ENCODE assay signal across 1 cellular context in genomic region chr9:95724253-95724991, GRCh38.
TF ChIP-seq lines count a peak whose summit lies in the region.

No MANE protein-coding gene starts in this region.

TF ChIP-seq in HepG2, 621 proteins besides CTCF, POLR2A, EP300 and RAD21 (continued from another document and continues in another):
- no peak for TF ChIP-seq MAZ (IDR thresholded peaks at IDR 0.05; ENCODE audit: borderline replicate concordance, low read depth, low read length)
- TF ChIP-seq MAZ (CRISPR knock-in tag; IDR thresholded peaks at IDR 0.05; ENCODE audit: low read depth), result no peak
- no peak for TF ChIP-seq ZEB1 (IDR thresholded peaks at IDR 0.05; ENCODE audit: insufficient replicate concordance, low read depth)
- peak; percentile 77; the same call in 1 of the 2 replicates for TF ChIP-seq IKZF5 (CRISPR knock-in tag; IDR thresholded peaks at IDR 0.05)
- no peak for TF ChIP-seq ZNF639 (CRISPR knock-in tag; conservative IDR thresholded peaks at IDR 0.05)
- TF ChIP-seq ZSCAN25 (CRISPR knock-in tag; IDR thresholded peaks at IDR 0.05), result no peak
- TF ChIP-seq HNF4G (IDR thresholded peaks at IDR 0.05; ENCODE audit: borderline replicate concordance, low read depth, low read length), result no peak; the same call in 1 of the 2 replicates
- TF ChIP-seq HNF4G (CRISPR knock-in tag; IDR thresholded peaks at IDR 0.05; ENCODE audit: borderline replicate concordance, low read depth), result 0 out of 2 replicates have a peak, but pooled peaks have one; percentile 32
- no peak for TF ChIP-seq KAT2B (IDR thresholded peaks at IDR 0.05; ENCODE audit: borderline replicate concordance, low read depth, low read length)
- no peak for TF ChIP-seq SIN3A (IDR thresholded peaks at IDR 0.05; ENCODE audit: borderline replicate concordance, low read depth, low read length)
- TF ChIP-seq MXD3 (CRISPR knock-in tag; IDR thresholded peaks at IDR 0.05), result no peak
- peak; percentile 88; the same call in 1 of the 2 replicates for TF ChIP-seq HMG20A (CRISPR knock-in tag; IDR thresholded peaks at IDR 0.05; ENCODE audit: borderline replicate concordance)
- TF ChIP-seq ZC3H4 (CRISPR knock-in tag; IDR thresholded peaks at IDR 0.05; ENCODE audit: borderline replicate concordance), result no peak
- peak; percentile 66 for TF ChIP-seq HDAC1 (CRISPR knock-in tag; IDR thresholded peaks at IDR 0.05)
- TF ChIP-seq SUZ12 (IDR thresholded peaks at IDR 0.05; ENCODE audit: low read depth, low read length), result no peak
- TF ChIP-seq ATF7 (IDR thresholded peaks at IDR 0.05), result no peak
- no peak for TF ChIP-seq ATF7 (CRISPR knock-in tag; IDR thresholded peaks at IDR 0.05)
- TF ChIP-seq HOXA5 (CRISPR knock-in tag; IDR thresholded peaks at IDR 0.05), result no peak
- TF ChIP-seq ZNF232 (CRISPR knock-in tag; IDR thresholded peaks at IDR 0.05; ENCODE audit: borderline replicate concordance), result no peak
- no peak for TF ChIP-seq NRL (CRISPR knock-in tag; IDR thresholded peaks at IDR 0.05; ENCODE audit: borderline replicate concordance)
- no peak for TF ChIP-seq ZNF253 (CRISPR knock-in tag; IDR thresholded peaks at IDR 0.05; ENCODE audit: borderline replicate concordance)
- TF ChIP-seq POLR2G (IDR thresholded peaks at IDR 0.05; ENCODE audit: low read depth, low read length), result no peak; the same call in 1 of the 2 replicates
- TF ChIP-seq ZNF878 (CRISPR knock-in tag; IDR thresholded peaks at IDR 0.05), result peak; percentile 78; the same call in 1 of the 2 replicates
- TF ChIP-seq FOXK1 (CRISPR knock-in tag; IDR thresholded peaks at IDR 0.05; ENCODE audit: borderline replicate concordance, low read depth), result no peak
- peak; percentile 41; the same call in 1 of the 2 replicates for TF ChIP-seq ZNF281 (CRISPR knock-in tag; IDR thresholded peaks at IDR 0.05; ENCODE audit: borderline replicate concordance)
- TF ChIP-seq ZNF678 (CRISPR knock-in tag; IDR thresholded peaks at IDR 0.05), result no peak
- TF ChIP-seq RBFOX2 (IDR thresholded peaks at IDR 0.05; ENCODE audit: low read depth, low read length), result no peak
- no peak for TF ChIP-seq ZNF724P (CRISPR knock-in tag; IDR thresholded peaks at IDR 0.05; ENCODE audit: borderline replicate concordance)
- TF ChIP-seq RCOR2 (CRISPR knock-in tag; IDR thresholded peaks at IDR 0.05), result peak; percentile 76
- TF ChIP-seq KMT2A (CRISPR knock-in tag; IDR thresholded peaks at IDR 0.05), result no peak
- no peak for TF ChIP-seq SMYD3 (CRISPR knock-in tag; IDR thresholded peaks at IDR 0.05)
- TF ChIP-seq ZNF720 (CRISPR knock-in tag; IDR thresholded peaks at IDR 0.05), result no peak
- no peak for TF ChIP-seq ADNP (CRISPR knock-in tag; IDR thresholded peaks at IDR 0.05)
- peak; percentile 74; the same call in 1 of the 2 replicates for TF ChIP-seq ZMYM2 (CRISPR knock-in tag; IDR thresholded peaks at IDR 0.05)
- peak; percentile 85 for TF ChIP-seq ELF1 (CRISPR knock-in tag; IDR thresholded peaks at IDR 0.05)
- TF ChIP-seq ZNF773 (CRISPR knock-in tag; IDR thresholded peaks at IDR 0.05; ENCODE audit: borderline replicate concordance), result no peak
- no peak for TF ChIP-seq FUBP1 (CRISPR knock-in tag; IDR thresholded peaks at IDR 0.05; ENCODE audit: borderline replicate concordance)
- TF ChIP-seq NFAT5 (CRISPR knock-in tag; IDR thresholded peaks at IDR 0.05), result no peak
- TF ChIP-seq ZNF501 (CRISPR knock-in tag; IDR thresholded peaks at IDR 0.05), result no peak
- peak; percentile 91 for TF ChIP-seq ISL2 (CRISPR knock-in tag; IDR thresholded peaks at IDR 0.05)
- TF ChIP-seq ZNF12 (CRISPR knock-in tag; IDR thresholded peaks at IDR 0.05), result peak; percentile 46; the same call in 1 of the 2 replicates
- TF ChIP-seq ZMYM4 (CRISPR knock-in tag; IDR thresholded peaks at IDR 0.05), result 0 out of 2 replicates have a peak, but pooled peaks have one; percentile 27
- no peak for TF ChIP-seq MAFK (conservative IDR thresholded peaks at IDR 0.05 in 1 of 2, IDR thresholded peaks at IDR 0.05 in 1 of 2; ENCODE audit: low read length in 2 of 2)
- no peak for TF ChIP-seq KLF15 (CRISPR knock-in tag; IDR thresholded peaks at IDR 0.05; ENCODE audit: borderline replicate concordance)
- TF ChIP-seq ZNF446 (CRISPR knock-in tag; IDR thresholded peaks at IDR 0.05), result no peak
- TF ChIP-seq ATF5 (CRISPR knock-in tag; IDR thresholded peaks at IDR 0.05; ENCODE audit: low read depth), result no peak
- no peak for TF ChIP-seq FOXA1 (IDR thresholded peaks at IDR 0.05)
- no peak for TF ChIP-seq FOXA1 (CRISPR knock-in tag; IDR thresholded peaks at IDR 0.05)
- no peak for TF ChIP-seq ZNF260 (CRISPR knock-in tag; IDR thresholded peaks at IDR 0.05; ENCODE audit: borderline replicate concordance, low read depth)
- TF ChIP-seq ZNF3 (CRISPR knock-in tag; IDR thresholded peaks at IDR 0.05), result no peak
- peak; percentile 99 for TF ChIP-seq ETV5 (CRISPR knock-in tag; IDR thresholded peaks at IDR 0.05; ENCODE audit: borderline replicate concordance)
- TF ChIP-seq CBX2 (IDR thresholded peaks at IDR 0.05; ENCODE audit: low read depth, low read length), result no peak
- no peak for TF ChIP-seq CBX2 (CRISPR knock-in tag; IDR thresholded peaks at IDR 0.05; ENCODE audit: low read depth)
- TF ChIP-seq ERF (CRISPR knock-in tag; IDR thresholded peaks at IDR 0.05), result peak; percentile 77
- no peak for TF ChIP-seq ZNF558 (CRISPR knock-in tag; IDR thresholded peaks at IDR 0.05; ENCODE audit: borderline replicate concordance)
- TF ChIP-seq ATF6 (CRISPR knock-in tag; conservative IDR thresholded peaks at IDR 0.05), result no peak
- TF ChIP-seq POGZ (CRISPR knock-in tag; IDR thresholded peaks at IDR 0.05), result peak; percentile 59; the same call in 1 of the 2 replicates
- no peak for TF ChIP-seq ZBTB21 (CRISPR knock-in tag; IDR thresholded peaks at IDR 0.05)
- no peak for TF ChIP-seq GLI4 (CRISPR knock-in tag; IDR thresholded peaks at IDR 0.05; ENCODE audit: borderline replicate concordance)
- no peak for TF ChIP-seq ZSCAN20 (CRISPR knock-in tag; IDR thresholded peaks at IDR 0.05; ENCODE audit: borderline replicate concordance)
- 0 out of 2 replicates have a peak, but pooled peaks have one; percentile 64 for TF ChIP-seq NFKBIZ (CRISPR knock-in tag; IDR thresholded peaks at IDR 0.05)
- TF ChIP-seq MAFF (IDR thresholded peaks at IDR 0.05; ENCODE audit: low read depth, low read length), result no peak
- TF ChIP-seq KLF6 (CRISPR knock-in tag; IDR thresholded peaks at IDR 0.05), result no peak
